15 cellular contexts compared by ENCODE assay signal in genomic region chr15:33311312-33311971, GRCh38. TPM values are rescaled to one million over a fixed set of nuclear protein-coding genes. Genes with fewer than 3 reads are reported as not detected.
DNase-seq lines count a peak whose midpoint lies in the region; ATAC-seq, FAIRE-seq and TF ChIP-seq lines count a peak whose summit lies in the region.
"Had no signal": no experiment of that assay in that cellular context is flagged by ENCODE, and none has a peak within 500 bp of the region (broad histone marks: within the 10 kb centered on the region; RNA-seq: fewer than 3 reads in every experiment).

No MANE protein-coding gene starts in this region.

- H3K4me1 Mint-ChIP-seq in GM23338 (peaks cover 18% of the 10 kb centered on the region), astrocyte (ENCODE audit: low read depth, unreplicated experiment) (peaks cover 7% of the 10 kb centered on the region)
- H3K4me1 Mint-ChIP-seq in activated naive CD8-positive, alpha-beta T cell treated with anti-CD3 and anti-CD28 coated beads for 36 hours, result no peaks in the 10 kb centered on the region

- peak; percentile 60 for DNase-seq in GM23338 (ENCODE audit: low spot score)
- no peak for DNase-seq in astrocyte (ENCODE audit: low read depth)
- DNase-seq in GM13976 (ENCODE audit: low spot score), result no peak
- DNase-seq in H4 (ENCODE audit: low spot score), result no peak
- no peak for DNase-seq in MV-4-11 (lab: John Stamatoyannopoulos, UW)
- DNase-seq in activated naive CD8-positive, alpha-beta T cell treated with anti-CD3 and anti-CD28 coated beads for 36 hours, result no peak
- DNase-seq: Calu3, HCEC 1CT, NCI-H1694 treated with DMSO at 0.1 percent for 48 hours had no signal

- no peaks in the 10 kb centered on the region for H3K79me2 ChIP-seq in GM23338 (replicated peaks; ENCODE audit: insufficient read depth)
- no peaks in the 10 kb centered on the region for H3K79me2 ChIP-seq in astrocyte (ENCODE audit: insufficient read depth, low read length)

- H3K9me3 Mint-ChIP-seq in GM23338, result no peaks in the 10 kb centered on the region; the same call in 1 of the 3 replicates
- H3K9me3 Mint-ChIP-seq in astrocyte (ENCODE audit: unreplicated experiment), result no peaks in the 10 kb centered on the region
- H3K9me3 Mint-ChIP-seq in activated naive CD8-positive, alpha-beta T cell treated with anti-CD3 and anti-CD28 coated beads for 36 hours, result no peaks in the 10 kb centered on the region

- no peaks in the 10 kb centered on the region for H3F3A ChIP-seq in GM23338 (replicated peaks; ENCODE audit: low read depth)

- peak overlapping the region; percentile 79 for H3K4me3 ChIP-seq in GM23338
- no peak overlapping the region for H3K4me3 ChIP-seq in astrocyte (ENCODE audit: insufficient read depth, low read depth, low read length)
- peak overlapping the region; percentile 69 for H3K4me3 ChIP-seq in iPS-18c (ENCODE audit: insufficient read depth, low read depth, low read length)
- H3K4me3 ChIP-seq in rectal smooth muscle tissue (ENCODE audit: low read length), result peak overlapping the region; percentile 64
- H3K4me3 ChIP-seq: SJSA1 had no signal

- ATAC-seq in GM23338, result peak; percentile 52

- H4K20me1 ChIP-seq in GM23338 (replicated peaks; ENCODE audit: insufficient read depth), result no peaks in the 10 kb centered on the region
- H4K20me1 ChIP-seq in astrocyte (ENCODE audit: insufficient read depth, low read length), result no peaks in the 10 kb centered on the region

- H3K4me1 ChIP-seq in GM23338 (ENCODE audit: insufficient read depth) (peaks cover 10% of the 10 kb centered on the region), astrocyte (ENCODE audit: insufficient read depth, low read length) (no peaks in the 10 kb centered on the region), rectal smooth muscle tissue (ENCODE audit: control insufficient read depth, insufficient read depth, low read length) (peaks cover 3% of the 10 kb centered on the region)
- H3K4me1 ChIP-seq: SJSA1 had no signal

- H3K27me3 Mint-ChIP-seq in GM23338 (ENCODE audit: insufficient read depth, low read depth, poor library complexity) (peaks cover 36% of the 10 kb centered on the region), astrocyte (ENCODE audit: low read depth, unreplicated experiment) (peaks cover 41% of the 10 kb centered on the region)
- peaks cover 57% of the 10 kb centered on the region for H3K27me3 Mint-ChIP-seq in activated naive CD8-positive, alpha-beta T cell treated with anti-CD3 and anti-CD28 coated beads for 36 hours

- H3K27ac Mint-ChIP-seq in GM23338 (no peak overlapping the region), astrocyte (ENCODE audit: unreplicated experiment) (no peak overlapping the region)
- no peak overlapping the region for H3K27ac Mint-ChIP-seq in activated naive CD8-positive, alpha-beta T cell treated with anti-CD3 and anti-CD28 coated beads for 36 hours

- H3K9me3 ChIP-seq in astrocyte (ENCODE audit: insufficient read depth, low read depth, low read length), result no peaks in the 10 kb centered on the region
- no peaks in the 10 kb centered on the region for H3K9me3 ChIP-seq in iPS-18c (ENCODE audit: control insufficient read depth, insufficient read depth, low read length)
- H3K9me3 ChIP-seq: SJSA1 had no signal

- H3K36me3 Mint-ChIP-seq in GM23338 (ENCODE audit: low read depth) (no peaks in the 10 kb centered on the region), astrocyte (ENCODE audit: low read depth, unreplicated experiment) (no peaks in the 10 kb centered on the region)
- no peaks in the 10 kb centered on the region for H3K36me3 Mint-ChIP-seq in activated naive CD8-positive, alpha-beta T cell treated with anti-CD3 and anti-CD28 coated beads for 36 hours

- H3K36me3 ChIP-seq in GM23338 (ENCODE audit: insufficient read depth) (no peaks in the 10 kb centered on the region), astrocyte (ENCODE audit: insufficient read depth, low read length) (no peaks in the 10 kb centered on the region), rectal smooth muscle tissue (ENCODE audit: control insufficient read depth, insufficient read depth, low read length) (no peaks in the 10 kb centered on the region)
- H3K36me3 ChIP-seq: SJSA1 had no signal

- no peak overlapping the region for H3K9ac ChIP-seq in astrocyte (ENCODE audit: low read length)
- H3K9ac ChIP-seq in rectal smooth muscle tissue (ENCODE audit: low read length), result no peak overlapping the region

- in situ Hi-C loops in GM13976 (cut with MboI; ENCODE audit: low sequenced_read_pairs, unreplicated experiment), result loop anchor here (25.0 kb wide), 1 partner anchor 676 kb away; no protein-coding TSS in a partner anchor

- peaks cover 49% of the 10 kb centered on the region for H3K27me3 ChIP-seq in GM23338 (ENCODE audit: insufficient read depth)
- peaks cover 45% of the 10 kb centered on the region for H3K27me3 ChIP-seq in astrocyte (ENCODE audit: insufficient read depth, low read length)
- H3K27me3 ChIP-seq in rectal smooth muscle tissue (ENCODE audit: control insufficient read depth, insufficient read depth, low read length), result peaks cover 2% of the 10 kb centered on the region

- H3K4me2 ChIP-seq in GM23338 (peak overlapping the region; percentile 90), astrocyte (ENCODE audit: low read length) (peak overlapping the region; percentile 81)

- H3K9me2 ChIP-seq in GM23338 (ENCODE audit: insufficient read depth), result peaks cover 9% of the 10 kb centered on the region; the same call in 1 of the 2 replicates

- peak; percentile 51 to 75 for TF ChIP-seq CTCF in GM23338 (conservative IDR thresholded peaks at IDR 0.05; ENCODE audit: low read depth in 2 of 2)
- no peak for TF ChIP-seq CTCF in astrocyte (IDR thresholded peaks at IDR 0.05; ENCODE audit: insufficient read depth, low read depth, low read length)
- TF ChIP-seq CTCF in GM13976 (IDR thresholded peaks at IDR 0.05; ENCODE audit: borderline replicate concordance, control extremely low read depth, extremely low read depth, insufficient read depth, missing control alignments), result no peak

- H2AFZ ChIP-seq in GM23338 (peak overlapping the region; percentile 97), astrocyte (ENCODE audit: low read depth, low read length) (peak overlapping the region; percentile 77)

- H3K27ac ChIP-seq in GM23338 (ENCODE audit: low read depth) (no peak overlapping the region), astrocyte (ENCODE audit: low read depth, low read length) (no peak overlapping the region), rectal smooth muscle tissue (ENCODE audit: low read depth, low read length) (peak overlapping the region; percentile 88)
- H3K27ac ChIP-seq: HL-60, SJSA1 had no signal

- FAIRE-seq in astrocyte (lab: Jason Lieb, UNC), result no peak
- FAIRE-seq: frontal cortex had no signal

- H3K4me3 Mint-ChIP-seq in GM23338 (peak overlapping the region; percentile 74), astrocyte (ENCODE audit: unreplicated experiment) (peak overlapping the region; percentile 79)
- no peak overlapping the region for H3K4me3 Mint-ChIP-seq in activated naive CD8-positive, alpha-beta T cell treated with anti-CD3 and anti-CD28 coated beads for 36 hours

TF ChIP-seq in GM23338, 12 proteins besides CTCF, POLR2A, EP300 and RAD21:
- TF ChIP-seq CREB1 (CRISPR knock-in tag; IDR thresholded peaks at IDR 0.05; ENCODE audit: low read depth) (0 out of 2 replicates have a peak, but pooled peaks have one; percentile 14), NANOG (IDR thresholded peaks at IDR 0.05; ENCODE audit: borderline replicate concordance) (no peak)

RNA-seq across cellular contexts. Expression of gene RYR3, which starts 0.7 kb away (rescaled TPM):
- 0.97 and 1.2 TPM in 2 replicates for total RNA-seq in GM23338 (2014; rRNA removed; shearing (Covaris generic))
- 1.1 and 1.5 TPM in 2 replicates for polyA plus RNA-seq in GM23338 (2016; fragmentation: Nextera tagmentation; extraction: Ambion mirVana)
- total RNA-seq in astrocyte, result 0.91 and 1.5 TPM in 2 replicates
- total RNA-seq in H4 (2014; rRNA removed; shearing (Covaris generic)), result 0.16 and 0.72 TPM in 2 replicates
- total RNA-seq in activated naive CD8-positive, alpha-beta T cell treated with anti-CD3 and anti-CD28 coated beads for 36 hours, result not detected
- total RNA-seq: Calu3, osteocyte had no signal

Comparison
In these comparisons a context has a peak if more than half of its experiments do, and no peak if none do; other contexts are left out.
1. CTCF ChIP-seq: peak in GM23338 (2 of 2); none in astrocyte (single experiment) and GM13976 (single experiment).